ENCODE assay signal across 9 cellular contexts in genomic region chr19:41299755-41300089, GRCh38. TPM values are rescaled to one million over a fixed set of nuclear protein-coding genes. Genes with fewer than 3 reads are reported as not detected.
DNase-seq lines count a peak whose midpoint lies in the region; ATAC-seq and TF ChIP-seq lines count a peak whose summit lies in the region.
"Had no signal": no experiment of that assay in that cellular context is flagged by ENCODE, and none has a peak within 500 bp of the region (broad histone marks: within the 10 kb centered on the region; RNA-seq: fewer than 3 reads in every experiment).

No MANE protein-coding gene starts in this region.

- intact Hi-C loops in heart right ventricle (cut with DNase I) = loop anchor here in 3 of 10 donors (1.0 to 5.0 kb wide), 3 partner anchors 32 to 36 kb away; partner anchors contain the start of gene HNRNPUL1 (in 1 of the 3)

- H3K9me3 ChIP-seq in heart right ventricle = no peaks in the 10 kb centered on the region
- H3K9me3 ChIP-seq: pancreas had no signal

- peaks cover 17 to 84% (median 63%) of the 10 kb centered on the region in 9 donors for H3K4me1 ChIP-seq in heart right ventricle

- WGBS in heart right ventricle, 2 donors = 20 to 30% methylated on average over 4 of the region's 4 CpGs

- H3K4me3 ChIP-seq in heart right ventricle = no peak overlapping the region
- H3K4me3 ChIP-seq: pancreas had no signal

- peak overlapping the region; percentile 80 to 93 (median 89) for H3K27ac ChIP-seq in heart right ventricle

- peaks cover 3 to 99% (median 52%) of the 10 kb centered on the region in 9 donors for H3K36me3 ChIP-seq in heart right ventricle

- ATAC-seq in heart right ventricle (peak; percentile 35 to 75 (median 64)), HG02870 (IDR thresholded peaks at IDR 0.05; ENCODE audit: unreplicated experiment) (no peak)

- no peak for TF ChIP-seq CTCF in heart right ventricle (IDR thresholded peaks at IDR 0.05)

- no peaks in the 10 kb centered on the region for H3K27me3 ChIP-seq in heart right ventricle
- H3K27me3 ChIP-seq: pancreas had no signal

- DNase-seq in SHP77 (lab: John Stamatoyannopoulos, UW) (peak; percentile 31 to 40), SHP77 treated with DMSO at 0.1 percent for 48 hours (lab: John Stamatoyannopoulos, UW) (no peak), heart right ventricle (peak; percentile 64 to 84), NCI-H774 (lab: John Stamatoyannopoulos, UW) (no peak), NCI-H1105 treated with DMSO at 0.1 percent for 48 hours (lab: John Stamatoyannopoulos, UW) (no peak)
- peak; percentile 33 for DNase-seq in activated T-helper 9 cell treated with anti-CD3 and anti-CD28 coated beads, Interleukin-2, amount 50 U/mL, for 16 hours (ENCODE audit: low read depth)
- peak in 4 of 6 experiments; percentile 20 to 49 (median 32) for DNase-seq in stimulated activated naive CD4-positive, alpha-beta T cell (lab: John Stamatoyannopoulos, UW)

RNA-seq across cellular contexts. Expression of gene CCDC97, which starts 10.2 kb away (rescaled TPM):
- total RNA-seq in heart right ventricle = 10 to 100 TPM; 12.6 to 19.2 (median 16.4) TPM
- polyA plus RNA-seq in heart right ventricle = 10 to 100 TPM; 11.3 to 11.5 TPM

RNA-seq across cellular contexts. Expression of gene HNRNPUL1, which starts 35.5 kb away (rescaled TPM):
- total RNA-seq in heart right ventricle = 100 to 1,000 TPM; 101 to 151 (median 108) TPM
- polyA plus RNA-seq in heart right ventricle = 10 to 100 TPM; 55.5 to 65.6 TPM

RNA-seq across cellular contexts. Expression of gene TGFB1, which starts 54.0 kb away (rescaled TPM):
- total RNA-seq in heart right ventricle = 10 to 100 TPM in 8 of 10 donors, 1 to 10 TPM in 2; 9.7 to 44.9 (median 13.2) TPM
- 10 to 100 TPM; 14.0 to 19.9 TPM for polyA plus RNA-seq in heart right ventricle

Comparison
In these comparisons a context has a peak if more than half of its experiments do, and no peak if none do; other contexts are left out.
1. DNase-seq: peak in SHP77 (2 of 2), activated T-helper 9 cell treated with anti-CD3 and anti-CD28 coated beads, Interleukin-2, amount 50 U/mL, for 16 hours (single experiment), heart right ventricle (2 of 2) and stimulated activated naive CD4-positive, alpha-beta T cell (4 of 6); none in SHP77 treated with DMSO at 0.1 percent for 48 hours (single experiment), NCI-H774 (single experiment) and NCI-H1105 treated with DMSO at 0.1 percent for 48 hours (single experiment).